1 cellular context compared by ENCODE assay signal in genomic region chr16:5042574-5043171, GRCh38.
A peak's percentile ranks its signal among the peaks of the same experiment; 100 is the strongest.
TF ChIP-seq lines count a peak whose summit lies in the region.

No MANE protein-coding gene starts in this region.

TF ChIP-seq in HepG2, 621 proteins besides CTCF, POLR2A, EP300 and RAD21 (continues in another document):
- TF ChIP-seq CSRNP1 (CRISPR knock-in tag; IDR thresholded peaks at IDR 0.05), result no peak
- no peak for TF ChIP-seq KLF13 (CRISPR knock-in tag; IDR thresholded peaks at IDR 0.05)
- TF ChIP-seq ZNF674 (CRISPR knock-in tag; IDR thresholded peaks at IDR 0.05; ENCODE audit: low read depth), result no peak
- TF ChIP-seq XRCC5 (optimal IDR thresholded peaks at IDR 0.05; ENCODE audit: low read length), result peak; percentile 61
- TF ChIP-seq EEA1 (CRISPR knock-in tag; IDR thresholded peaks at IDR 0.05; ENCODE audit: borderline replicate concordance), result no peak
- TF ChIP-seq ZFP1 (CRISPR knock-in tag; IDR thresholded peaks at IDR 0.05), result no peak
- TF ChIP-seq ZNF468 (CRISPR knock-in tag; IDR thresholded peaks at IDR 0.05), result no peak
- 0 out of 2 replicates have a peak, but pooled peaks have one; percentile 18 for TF ChIP-seq ZNF34 (CRISPR knock-in tag; IDR thresholded peaks at IDR 0.05; ENCODE audit: borderline replicate concordance)
- no peak for TF ChIP-seq EHMT2 (IDR thresholded peaks at IDR 0.05; ENCODE audit: borderline replicate concordance, low read depth, low read length)
- no peak for TF ChIP-seq PBX2 (CRISPR knock-in tag; IDR thresholded peaks at IDR 0.05)
- no peak for TF ChIP-seq GRHL1 (CRISPR knock-in tag; conservative IDR thresholded peaks at IDR 0.05)
- peak; percentile 38; the same call in 1 of the 2 replicates for TF ChIP-seq GABPB1 (CRISPR knock-in tag; IDR thresholded peaks at IDR 0.05)
- TF ChIP-seq CHD2 (IDR thresholded peaks at IDR 0.05; ENCODE audit: low read depth, low read length), result no peak; the same call in 1 of the 2 replicates
- no peak for TF ChIP-seq PHF21A (CRISPR knock-in tag; IDR thresholded peaks at IDR 0.05)
- no peak for TF ChIP-seq JARID2 (CRISPR knock-in tag; IDR thresholded peaks at IDR 0.05; ENCODE audit: insufficient replicate concordance)
- TF ChIP-seq RNF219 (CRISPR knock-in tag; IDR thresholded peaks at IDR 0.05), result no peak
- TF ChIP-seq ETV6 (CRISPR knock-in tag; conservative IDR thresholded peaks at IDR 0.05), result no peak
- TF ChIP-seq ZNF143 (CRISPR knock-in tag; IDR thresholded peaks at IDR 0.05), result no peak
- TF ChIP-seq MEF2D (CRISPR knock-in tag; IDR thresholded peaks at IDR 0.05), result 0 out of 2 replicates have a peak, but pooled peaks have one; percentile 31
- TF ChIP-seq ZSCAN21 (CRISPR knock-in tag; IDR thresholded peaks at IDR 0.05; ENCODE audit: borderline replicate concordance), result no peak
- no peak for TF ChIP-seq ZNF564 (CRISPR knock-in tag; IDR thresholded peaks at IDR 0.05)
- TF ChIP-seq NONO (IDR thresholded peaks at IDR 0.05), result no peak
- TF ChIP-seq NONO (CRISPR knock-in tag; conservative IDR thresholded peaks at IDR 0.05), result no peak
- no peak for TF ChIP-seq CENPT (CRISPR knock-in tag; IDR thresholded peaks at IDR 0.05; ENCODE audit: low read depth)
- TF ChIP-seq HHEX (CRISPR knock-in tag; IDR thresholded peaks at IDR 0.05), result no peak
- TF ChIP-seq GLMP (CRISPR knock-in tag; IDR thresholded peaks at IDR 0.05; ENCODE audit: borderline replicate concordance), result no peak
- no peak for TF ChIP-seq PAWR (CRISPR knock-in tag; IDR thresholded peaks at IDR 0.05; ENCODE audit: borderline replicate concordance)
- TF ChIP-seq DNMT3B (CRISPR knock-in tag; conservative IDR thresholded peaks at IDR 0.05), result no peak
- no peak for TF ChIP-seq ZBTB20 (CRISPR knock-in tag; IDR thresholded peaks at IDR 0.05; ENCODE audit: borderline replicate concordance, low read depth)
- no peak for TF ChIP-seq BCL6 (CRISPR knock-in tag; IDR thresholded peaks at IDR 0.05)
- no peak for TF ChIP-seq ZBTB26 (CRISPR knock-in tag; IDR thresholded peaks at IDR 0.05; ENCODE audit: borderline replicate concordance)
- TF ChIP-seq ZNF446 (CRISPR knock-in tag; IDR thresholded peaks at IDR 0.05), result no peak
- TF ChIP-seq SCMH1 (CRISPR knock-in tag; IDR thresholded peaks at IDR 0.05; ENCODE audit: borderline replicate concordance), result no peak
- no peak for TF ChIP-seq PHF5A (CRISPR knock-in tag; IDR thresholded peaks at IDR 0.05; ENCODE audit: low read depth, unreplicated experiment)
- no peak for TF ChIP-seq ZKSCAN5 (CRISPR knock-in tag; IDR thresholded peaks at IDR 0.05)
- TF ChIP-seq DBP (CRISPR knock-in tag; IDR thresholded peaks at IDR 0.05; ENCODE audit: not compliant biosample characterization), result no peak
- TF ChIP-seq ZNF33B (CRISPR knock-in tag; IDR thresholded peaks at IDR 0.05), result no peak
- TF ChIP-seq ZNF441 (CRISPR knock-in tag; IDR thresholded peaks at IDR 0.05; ENCODE audit: borderline replicate concordance), result no peak
- no peak for TF ChIP-seq ZGPAT (CRISPR knock-in tag; IDR thresholded peaks at IDR 0.05)
- no peak; the same call in 1 of the 2 replicates for TF ChIP-seq NCOA1 (CRISPR knock-in tag; IDR thresholded peaks at IDR 0.05)
- no peak for TF ChIP-seq RXRA (CRISPR knock-in tag; IDR thresholded peaks at IDR 0.05)
- no peak for TF ChIP-seq HNRNPUL1 (IDR thresholded peaks at IDR 0.05; ENCODE audit: low read depth, low read length)
- TF ChIP-seq PHF20 (CRISPR knock-in tag; IDR thresholded peaks at IDR 0.05), result no peak
- TF ChIP-seq SP2 (CRISPR knock-in tag; IDR thresholded peaks at IDR 0.05), result no peak
- TF ChIP-seq ELF4 (CRISPR knock-in tag; IDR thresholded peaks at IDR 0.05; ENCODE audit: borderline replicate concordance), result no peak
- TF ChIP-seq IRF2 (CRISPR knock-in tag; IDR thresholded peaks at IDR 0.05), result peak; percentile 48; the same call in 1 of the 2 replicates
- TF ChIP-seq BCL3 (CRISPR knock-in tag; IDR thresholded peaks at IDR 0.05), result no peak
- TF ChIP-seq AGO1 (IDR thresholded peaks at IDR 0.05; ENCODE audit: low read depth, low read length, poor library complexity, severe bottlenecking), result no peak
- no peak for TF ChIP-seq TBP (CRISPR knock-in tag; IDR thresholded peaks at IDR 0.05)
- TF ChIP-seq SAFB2 (CRISPR knock-in tag; IDR thresholded peaks at IDR 0.05; ENCODE audit: borderline replicate concordance, low read depth), result no peak
- no peak for TF ChIP-seq ZNF615 (CRISPR knock-in tag; IDR thresholded peaks at IDR 0.05; ENCODE audit: borderline replicate concordance)
- no peak for TF ChIP-seq TRIM22 (IDR thresholded peaks at IDR 0.05)
- TF ChIP-seq ZBTB34 (CRISPR knock-in tag; IDR thresholded peaks at IDR 0.05), result no peak
